In the genomic region with DNA sequence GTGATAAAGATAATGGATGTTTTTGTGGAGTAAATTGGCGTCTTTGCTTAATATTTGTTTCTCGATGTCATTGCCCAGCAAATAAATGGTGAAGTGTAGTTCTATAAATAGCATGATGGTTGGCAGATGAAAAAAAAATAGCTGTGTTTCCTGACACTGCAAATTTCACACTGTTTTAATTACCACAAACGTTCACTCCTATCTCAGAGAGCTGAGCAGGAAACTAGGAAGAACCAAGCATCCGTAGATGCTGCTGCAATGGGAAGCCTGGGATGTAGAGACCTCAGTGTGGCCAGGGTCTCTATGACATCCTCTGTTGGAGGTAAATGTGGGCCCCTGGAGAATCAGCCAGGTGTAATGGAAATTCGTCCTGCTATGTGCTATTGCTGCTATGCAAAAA, we compare ENCODE assay signal across 14 cellular contexts.
DNase-seq lines count a peak whose midpoint lies in the region; ATAC-seq, FAIRE-seq and TF ChIP-seq lines count a peak whose summit lies in the region.
"Had no signal": no experiment of that assay in that cellular context is flagged by ENCODE, and none has a peak within 500 bp of the region (broad histone marks: within the 10 kb centered on the region; RNA-seq: fewer than 3 reads in every experiment).

No MANE protein-coding gene starts in this region.

- TF ChIP-seq RAD21 in H1 (IDR thresholded peaks at IDR 0.05 in 1 of 2, conservative IDR thresholded peaks at IDR 0.05 in 1 of 2; ENCODE audit: low read depth in 2 of 2, low read length in 2 of 2) = 0 out of 4 replicates have a peak, but pooled peaks of 1 of the 2 experiments have one; percentile 2

- no peak overlapping the region for H3K4ac ChIP-seq in H1 (replicated peaks; ENCODE audit: insufficient read length, low read depth, low read length)

- no peak overlapping the region for H2AK5ac ChIP-seq in H1 (ENCODE audit: low read depth, low read length)

- TF ChIP-seq POLR2A in H1 (IDR thresholded peaks at IDR 0.05; ENCODE audit: control extremely low read depth in 1 of 2, low read depth in 2 of 2, low read length in 2 of 2) = no peak
- no peak for TF ChIP-seq POLR2A in ovary (IDR thresholded peaks at IDR 0.05)

- H3K4me1 ChIP-seq in H1 (replicated peaks in 1 of 4; ENCODE audit: control insufficient read depth in 3 of 4, insufficient read depth in 4 of 4, low read length in 3 of 4) (no peaks in the 10 kb centered on the region), ovary (ENCODE audit: insufficient read depth) (no peaks in the 10 kb centered on the region)
- H3K4me1 ChIP-seq: Caco-2, HAP-1 had no signal

- no peak overlapping the region for H2BK15ac ChIP-seq in H1 (ENCODE audit: low read length)

- no peak overlapping the region for H3K56ac ChIP-seq in H1 (replicated peaks; ENCODE audit: insufficient read length, low read depth, low read length)

- no peaks in the 10 kb centered on the region for H3K23me2 ChIP-seq in H1 (ENCODE audit: low read depth, low read length)

- no peaks in the 10 kb centered on the region for H4K20me1 ChIP-seq in H1 (replicated peaks in 1 of 2; ENCODE audit: control insufficient read depth in 1 of 2, insufficient read depth in 2 of 2, low read length in 2 of 2)

- H3K36me3 ChIP-seq in H1 (ENCODE audit: control insufficient read depth in 2 of 4, insufficient read depth in 4 of 4, low read length in 3 of 4) = no peaks in the 10 kb centered on the region
- H3K36me3 ChIP-seq in ovary = no peaks in the 10 kb centered on the region
- H3K36me3 ChIP-seq: HAP-1 had no signal

- TF ChIP-seq CTCF in H1 (IDR thresholded peaks at IDR 0.05; ENCODE audit: control extremely low read depth in 1 of 3, insufficient read depth in 1 of 3, low read depth in 1 of 3, low read length in 3 of 3) = no peak
- no peak for TF ChIP-seq CTCF in ovary (IDR thresholded peaks at IDR 0.05)

- no peaks in the 10 kb centered on the region for H3K79me2 ChIP-seq in H1 (ENCODE audit: control insufficient read depth in 1 of 2, insufficient read depth in 2 of 2, low read length in 2 of 2)

- intact Hi-C loops in ovary (cut with DNase I) = no loop called here

- H2BK5ac ChIP-seq in H1 (ENCODE audit: low read depth, low read length) = no peak overlapping the region

- H4K91ac ChIP-seq in H1 (replicated peaks; ENCODE audit: insufficient read length, low read length) = no peak overlapping the region

- no peak overlapping the region for H4K5ac ChIP-seq in H1 (ENCODE audit: insufficient read length, low read depth, low read length)

- WGBS in H1 (ENCODE audit: extremely low coverage in 1 of 2, insufficient coverage in 1 of 2, insufficient read length in 1 of 2, insufficient replicate concordance in 2 of 2, low coverage in 1 of 2, low lambda C conversion rate in 2 of 2, missing lambda C conversion rate in 1 of 2), 2 experiments = 77% methylated on average over 5 of the region's 5 CpGs; no CpG with 5 or more reads in 1 of the 2 experiments
- WGBS in ovary, 3 donors = 63 to 67% (median 65%) methylated on average over 5 of the region's 5 CpGs

- CTCF ChIA-PET in H1 (lab: Charles Lee; ENCODE audit: partially characterized antibody) = interaction anchor here (0.8 to 1.4 kb wide), 5 partner anchors 21 to 753 kb away, joined by 3 to 4 read pairs (median 3); no protein-coding TSS in a partner anchor

- no peak overlapping the region for H2BK120ac ChIP-seq in H1 (replicated peaks; ENCODE audit: low read depth, low read length)

- H3K9me3 ChIP-seq in H1 (ENCODE audit: insufficient read depth in 2 of 2, low read depth in 1 of 2, low read length in 1 of 2) (no peaks in the 10 kb centered on the region), ovary (no peaks in the 10 kb centered on the region)
- H3K9me3 ChIP-seq: Caco-2, HAP-1 had no signal

- H3K4me2 ChIP-seq in H1 (ENCODE audit: insufficient read depth in 1 of 2, low read depth in 2 of 2, low read length in 2 of 2) = no peak overlapping the region

- H2BK20ac ChIP-seq in H1 (ENCODE audit: low read length) = no peak overlapping the region

- H3K18ac ChIP-seq in H1 (ENCODE audit: extremely low read depth, low read length) = no peak overlapping the region

- no peak overlapping the region for H3K23ac ChIP-seq in H1 (ENCODE audit: insufficient read length)

- FAIRE-seq in H1 (lab: Jason Lieb, UNC) (no peak), islet of Langerhans (lab: Jason Lieb, UNC) (peak; percentile 36)
- FAIRE-seq: D721Med, HepG2 had no signal

- H3K27ac ChIP-seq in H1 (ENCODE audit: low read depth, low read length) (no peak overlapping the region), ovary (no peak overlapping the region)
- H3K27ac ChIP-seq: C4-2B had no signal

- H3K4me3 ChIP-seq in H1 (ENCODE audit: extremely low read depth in 1 of 4, insufficient read depth in 2 of 4, low read depth in 3 of 4, low read length in 4 of 4) (no peak overlapping the region), ovary (no peak overlapping the region)
- H3K4me3 ChIP-seq: HAP-1 had no signal

- POLR2A ChIA-PET in H1 (lab: Charles Lee; ENCODE audit: partially characterized antibody) = no interaction called here

- H3K79me1 ChIP-seq in H1 (ENCODE audit: low read depth, low read length) = no peaks in the 10 kb centered on the region

- H2AFZ ChIP-seq in H1 (ENCODE audit: low read length) = no peak overlapping the region

- no peaks in the 10 kb centered on the region for H3K27me3 ChIP-seq in H1 (replicated peaks in 1 of 4; ENCODE audit: control insufficient read depth in 3 of 4, extremely low read depth in 1 of 4, insufficient read depth in 3 of 4, low read length in 3 of 4)
- H3K27me3 ChIP-seq in ovary = no peaks in the 10 kb centered on the region

- no peak overlapping the region for H3K14ac ChIP-seq in H1 (ENCODE audit: insufficient read length)

- no peak overlapping the region for H4K8ac ChIP-seq in H1 (ENCODE audit: extremely low read depth, insufficient read depth, low read length)

- TF ChIP-seq EP300 in H1 (IDR thresholded peaks at IDR 0.05; ENCODE audit: borderline replicate concordance in 1 of 2, low read depth in 2 of 2, low read length in 2 of 2) = no peak
- TF ChIP-seq EP300 in ovary (IDR thresholded peaks at IDR 0.05) = no peak

- DNase-seq in GDM1 (lab: John Stamatoyannopoulos, UW) (peak; percentile 76), H1 (ENCODE audit: low read depth in 1 of 2, low spot score in 2 of 2) (no peak), ovary (no peak)
- no peak for DNase-seq in activated CD8-positive, alpha-beta memory T cell treated with anti-CD3 and anti-CD28 coated beads, Interleukin-2, amount 50 U/mL, for 4 hours
- DNase-seq: Caco-2; CD4-positive, alpha-beta T cell; DMS79; GF-D8 had no signal

- no peak overlapping the region for H3K9ac ChIP-seq in H1 (replicated peaks in 1 of 4; ENCODE audit: extremely low read depth in 1 of 4, low read depth in 3 of 4, low read length in 3 of 4)

- ATAC-seq in GM19397 (IDR thresholded peaks at IDR 0.05; ENCODE audit: unreplicated experiment) = no peak
- ATAC-seq: HepG2 had no signal

- H2BK12ac ChIP-seq in H1 (ENCODE audit: low read depth, low read length) = no peak overlapping the region

TF ChIP-seq in H1, 55 proteins besides CTCF, POLR2A, EP300 and RAD21:
- TF ChIP-seq SUZ12 (IDR thresholded peaks at IDR 0.05; ENCODE audit: low read length) (no peak), TCF12 (IDR thresholded peaks at IDR 0.05; ENCODE audit: low read depth, low read length) (peak; percentile 21; the same call in 1 of the 2 replicates)
